Comparison of ENCODE assay signal across 30 cellular contexts in genomic region chr1:173889885-173890284, GRCh38. TPM values are rescaled to one million over a fixed set of nuclear protein-coding genes. Genes with fewer than 3 reads are reported as not detected.
"Had no signal": no experiment of that assay in that cellular context is flagged by ENCODE, and none has a peak within 500 bp of the region (broad histone marks: within the 10 kb centered on the region; RNA-seq: fewer than 3 reads in every experiment).

No MANE protein-coding gene starts in this region.

- H3K27ac ChIP-seq: coronary artery, dorsolateral prefrontal cortex, esophagus muscularis mucosa, foreskin keratinocyte, gastroesophageal sphincter, heart left ventricle, hepatocyte, left lung, lower lobe of right lung had no signal

- H3K9me3 Mint-ChIP-seq: mesothelial cell of epicardium had no signal

- DNase-seq: dermis blood vessel endothelial cell; dorsolateral prefrontal cortex; effector CD4-positive, alpha-beta T cell; effector memory CD4-positive, alpha-beta T cell; foreskin keratinocyte; heart left ventricle; hypothalamus; left cardiac atrium; left lung; left ventricle myocardium superior; lower lobe of right lung; mesenchymal stem cell; mucosa of descending colon had no signal

- H3K4me3 ChIP-seq: coronary artery, dorsolateral prefrontal cortex, esophagus muscularis mucosa, gastroesophageal sphincter, heart left ventricle, hepatocyte, left lung, lower lobe of right lung, mucosa of descending colon had no signal

- H3K27ac Mint-ChIP-seq: mesothelial cell of epicardium had no signal

- H3K4me1 Mint-ChIP-seq: mesothelial cell of epicardium had no signal

- H2AFZ ChIP-seq: hepatocyte had no signal

- H3K79me2 ChIP-seq: hepatocyte had no signal

- H3K4me2 ChIP-seq: hepatocyte had no signal

- H3K9me3 ChIP-seq: esophagus muscularis mucosa, gastroesophageal sphincter, heart left ventricle, left lung, lower lobe of right lung, mucosa of descending colon had no signal

- H3K4me1 ChIP-seq: esophagus muscularis mucosa, foreskin keratinocyte, gastroesophageal sphincter, lower lobe of right lung had no signal

- FAIRE-seq: colon, endothelial cell of umbilical vein, frontal cortex, islet of Langerhans, keratinocyte had no signal

- ATAC-seq: foreskin keratinocyte, gastroesophageal sphincter, heart left ventricle, left cardiac atrium, left lung, left ventricle myocardium superior, lower lobe of right lung, mucosa of descending colon had no signal

- H3K27me3 ChIP-seq: dorsolateral prefrontal cortex, esophagus muscularis mucosa, foreskin keratinocyte, gastroesophageal sphincter, heart left ventricle, hepatocyte, left lung had no signal

- H3K4me3 Mint-ChIP-seq: mesothelial cell of epicardium had no signal

RNA-seq across cellular contexts. Expression of gene SERPINC1, which starts 27.2 kb away (rescaled TPM):
- total RNA-seq: dermis blood vessel endothelial cell, epithelial cell of proximal tubule, esophagus muscularis mucosa, fibroblast of lung, fibroblast of villous mesenchyme, foreskin keratinocyte, frontal cortex, gastroesophageal sphincter, lower leg skin, lung microvascular endothelial cell, mesenteric fat pad, mucosa of descending colon, myocyte had no signal
- polyA plus RNA-seq: fibroblast of lung had no signal
